In genomic region chr6:158194487-158195280, GRCh38 we compare ENCODE assay signal across 23 cellular contexts.
"Had no signal": no experiment of that assay in that cellular context is flagged by ENCODE, and none has a peak within 500 bp of the region (broad histone marks: within the 10 kb centered on the region; RNA-seq: fewer than 3 reads in every experiment).

No MANE protein-coding gene starts in this region.

- H3K4me3 ChIP-seq: colonic mucosa, gastroesophageal sphincter, heart right ventricle, ovary, right lobe of liver, transverse colon, uterus had no signal

- H3K36me3 ChIP-seq: colonic mucosa, ovary, uterus had no signal

- DNase-seq: activated CD8-positive, alpha-beta memory T cell treated with anti-CD3 and anti-CD28 coated beads for 24 hours; activated CD8-positive, alpha-beta memory T cell treated with anti-CD3 and anti-CD28 coated beads, Interleukin-2, amount 50 U/mL, for 48 hours; activated effector memory CD4-positive, alpha-beta T cell treated with Interleukin-2 at 50 U/mL for 16 hours; activated naive CD4-positive, alpha-beta T cell treated with anti-CD3 and anti-CD28 coated beads, Interleukin-2, amount 50 U/mL, for 16 hours; activated T-cell treated with anti-CD3 and anti-CD28 coated beads, Interleukin-2, amount 50 U/mL, for 48 hours; aorta; colonic mucosa; erythroblast; heart right ventricle; kidney; left ventricle myocardium superior; naive thymus-derived CD4-positive, alpha-beta T cell; ovary; right lobe of liver; small intestine; stimulated activated CD4-positive, alpha-beta T cell treated with anti-CD3 and anti-CD28 coated beads, Interleukin-15, amount 100 ng/mL, for 24 hours; stimulated activated CD4-positive, alpha-beta T cell treated with anti-CD3 and anti-CD28 coated beads, Interleukin-2, amount 100 ng/mL, for 48 hours; T-helper 1 cell; T-helper 9 cell; transverse colon; uterus had no signal

- H3K27ac ChIP-seq: colonic mucosa, gastroesophageal sphincter, heart right ventricle, ovary, right lobe of liver, transverse colon, uterus had no signal

- ATAC-seq: activated CD4-positive, CD25-positive, alpha-beta regulatory T cell treated with anti-CD3 and anti-CD28 coated beads, Interleukin-2, amount 50 U/mL, for 24 hours; gastroesophageal sphincter; heart right ventricle; left ventricle myocardium superior; naive thymus-derived CD4-positive, alpha-beta T cell had no signal

- H3K4me1 ChIP-seq: colonic mucosa, gastroesophageal sphincter, heart right ventricle, right lobe of liver, transverse colon, uterus had no signal

- H3K27me3 ChIP-seq: colonic mucosa, gastroesophageal sphincter, heart right ventricle, ovary, right lobe of liver, transverse colon, uterus had no signal

- H3K9me3 ChIP-seq: colonic mucosa, gastroesophageal sphincter, heart right ventricle, ovary, right lobe of liver, transverse colon, uterus had no signal
